In the genomic region with DNA sequence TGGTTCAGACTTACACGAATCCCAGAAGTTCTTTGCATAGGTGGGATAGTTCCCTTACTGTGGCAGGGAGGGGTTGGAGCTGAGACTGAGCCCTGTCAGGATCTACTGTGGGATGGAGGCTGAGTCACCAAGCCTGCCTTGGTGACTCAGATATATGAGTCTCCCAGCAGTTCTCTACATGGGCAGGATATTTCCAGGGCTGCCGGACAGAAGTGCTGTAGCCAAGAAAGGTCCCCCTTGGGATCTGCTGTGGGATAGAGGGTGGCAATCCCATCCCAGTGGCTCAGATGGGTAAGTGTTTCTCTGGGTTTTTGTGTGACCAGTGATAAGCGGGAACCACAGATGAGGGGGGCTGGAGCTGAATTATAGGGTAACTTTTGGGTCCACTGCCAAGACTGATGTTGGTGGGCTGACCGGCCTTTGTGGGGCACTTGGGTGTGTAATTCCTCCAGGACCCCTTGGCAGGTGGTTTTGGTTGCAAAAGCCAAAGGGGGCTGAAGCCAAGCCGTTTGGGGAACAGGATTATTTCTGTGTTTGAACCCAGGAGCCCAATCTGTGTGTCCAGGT, we compare ENCODE assay signal across 10 cellular contexts. TPM values are rescaled to one million over a fixed set of nuclear protein-coding genes. Genes with fewer than 3 reads are reported as not detected.
A peak's percentile ranks its signal among the peaks of the same experiment; 100 is the strongest.
DNase-seq lines count a peak whose midpoint lies in the region; FAIRE-seq and TF ChIP-seq lines count a peak whose summit lies in the region.
"Had no signal": no experiment of that assay in that cellular context is flagged by ENCODE, and none has a peak within 500 bp of the region (broad histone marks: within the 10 kb centered on the region; RNA-seq: fewer than 3 reads in every experiment).

No MANE protein-coding gene starts in this region.

- FAIRE-seq in GM12892 (lab: Jason Lieb, UNC), result no peak

- no peak for TF ChIP-seq EP300 in tibial nerve (IDR thresholded peaks at IDR 0.05)

- no peak overlapping the region for H3K27ac ChIP-seq in caudate nucleus (ENCODE audit: low read depth, low read length)
- H3K27ac ChIP-seq in tibial nerve, result no peak overlapping the region
- H3K27ac ChIP-seq: body of pancreas, Peyer's patch had no signal

- no peaks in the 10 kb centered on the region for H3K27me3 ChIP-seq in BJ (ENCODE audit: control insufficient read depth, insufficient read depth, low read length)
- H3K27me3 ChIP-seq in tibial nerve, result no peaks in the 10 kb centered on the region
- H3K27me3 ChIP-seq: body of pancreas, Peyer's patch had no signal

- H3K36me3 ChIP-seq in BJ (ENCODE audit: control insufficient read depth, insufficient read depth, low read length), result no peaks in the 10 kb centered on the region
- no peaks in the 10 kb centered on the region for H3K36me3 ChIP-seq in tibial nerve
- H3K36me3 ChIP-seq: Peyer's patch had no signal

- no peak overlapping the region for H3K4me3 Mint-ChIP-seq in mesothelial cell of epicardium
- H3K4me3 Mint-ChIP-seq in immature natural killer cell, result no peak overlapping the region

- H3K4me1 Mint-ChIP-seq in mesothelial cell of epicardium, result peaks cover 40% of the 10 kb centered on the region
- H3K4me1 Mint-ChIP-seq in immature natural killer cell, result peaks cover 17 to 29% of the 10 kb centered on the region in 2 donors

- H3K27me3 Mint-ChIP-seq in mesothelial cell of epicardium (ENCODE audit: low read depth) (no peaks in the 10 kb centered on the region), immature natural killer cell (ENCODE audit: low read depth in 3 of 3) (no peaks in the 10 kb centered on the region)

- H3K9me3 Mint-ChIP-seq in mesothelial cell of epicardium, result peaks cover 30% of the 10 kb centered on the region
- peaks cover 7 to 21% (median 16%) of the 10 kb centered on the region in 6 donors for H3K9me3 Mint-ChIP-seq in immature natural killer cell

- 74 to 78% methylated on average over 4 to 5 of the region's 5 CpGs for WGBS in tibial nerve, 2 donors

- CTCF ChIA-PET in BJ (lab: Yijun Ruan, JAX), result interaction anchor here (0.8 kb wide), 1 partner anchor 14 kb away, joined by 3 read pairs; no protein-coding TSS in a partner anchor

- H3K4me3 ChIP-seq in BJ (ENCODE audit: low read depth, low read length) (no peak overlapping the region), tibial nerve (no peak overlapping the region)
- H3K4me3 ChIP-seq: body of pancreas, Peyer's patch had no signal

- H3K9me3 ChIP-seq in tibial nerve, result peaks cover 0 to 21% (median 4%) of the 10 kb centered on the region in 4 donors
- H3K9me3 ChIP-seq: body of pancreas, Peyer's patch had no signal

- peaks cover 0 to 5% (median 0%) of the 10 kb centered on the region in 4 donors for H3K4me1 ChIP-seq in tibial nerve
- H3K4me1 ChIP-seq: Peyer's patch had no signal

- H3K36me3 Mint-ChIP-seq in mesothelial cell of epicardium, result peaks cover 18% of the 10 kb centered on the region
- H3K36me3 Mint-ChIP-seq in immature natural killer cell, result peaks cover 5 to 22% (median 16%) of the 10 kb centered on the region in 3 donors

- H3K27ac Mint-ChIP-seq in mesothelial cell of epicardium, result peak overlapping the region; percentile 26
- H3K27ac Mint-ChIP-seq in immature natural killer cell, result no peak overlapping the region

- TF ChIP-seq POLR2A in GM12892 (IDR thresholded peaks at IDR 0.05; ENCODE audit: low read depth, low read length) (no peak), tibial nerve (IDR thresholded peaks at IDR 0.05) (no peak)

- POLR2A ChIA-PET in BJ (lab: Charles Lee), result interaction anchor here (0.5 kb wide), 1 partner anchor 82 kb away, joined by 3 read pairs; no protein-coding TSS in a partner anchor

- DNase-seq in BJ (ENCODE audit: low read depth) (peak; percentile 58), LoVo (ENCODE audit: low spot score) (peak; percentile 60), caudate nucleus (lab: John Stamatoyannopoulos, UW) (peak in 34 of 61 donors; percentile 1 to 84 (median 20)), mesothelial cell of epicardium (ENCODE audit: low spot score in 2 of 2, unreplicated experiment in 2 of 2) (no peak), GM12892 (ENCODE audit: insufficient read length) (no peak), immature natural killer cell (no peak), tibial nerve (ENCODE audit: low spot score in 2 of 2) (no peak)
- DNase-seq in NK-92 treated with Interleukin-12 subunit alpha and Interleukin-12 subunit beta, amount 100 ng/mL, for 24 hours (lab: John Stamatoyannopoulos, UW), result no peak
- DNase-seq: body of pancreas, Peyer's patch had no signal

- TF ChIP-seq CTCF in BJ (IDR thresholded peaks at IDR 0.05; ENCODE audit: insufficient read depth, low read depth, low read length) (no peak), mesothelial cell of epicardium (IDR thresholded peaks at IDR 0.05; ENCODE audit: unreplicated experiment) (no peak), tibial nerve (IDR thresholded peaks at IDR 0.05) (no peak)

RNA-seq across cellular contexts. Expression of gene XRCC4, which starts 18.7 kb away (rescaled TPM):
- polyA plus RNA-seq in BJ (2011; rRNA removed) (1.6 and 4.2 TPM in 2 replicates), immature natural killer cell (10 to 100 TPM in 2 of 3 donors, 1 to 10 TPM in 1; 8.0 to 14.9 (median 11.7) TPM)
- 0.71 and 1.1 TPM in 2 replicates for polyA minus RNA-seq in BJ (2011; rRNA and poly(A)+ RNA removed)
- total RNA-seq in mesothelial cell of epicardium (12.0 to 13.6 TPM (median 12.1 TPM) in 3 replicates), tibial nerve (10 to 100 TPM in 1 of 4 donors, 1 to 10 TPM in 3; 3.1 to 11.7 (median 8.2) TPM)
- 21.2 TPM for polyA plus RNA-seq in GM12892 (2012; ENCODE audit: missing spikeins)

RNA-seq across cellular contexts. Expression of gene TMEM167A, which starts 18.9 kb away (rescaled TPM):
- polyA plus RNA-seq in BJ (2011; rRNA removed), result 23.5 and 62.5 TPM in 2 replicates
- polyA minus RNA-seq in BJ (2011; rRNA and poly(A)+ RNA removed), result 12.8 and 15.1 TPM in 2 replicates
- 97.1 to 110 TPM (median 101 TPM) in 3 replicates for total RNA-seq in mesothelial cell of epicardium
- polyA plus RNA-seq in GM12892 (2012; ENCODE audit: missing spikeins), result 76.2 TPM
- 10 to 100 TPM; 55.9 to 99.1 (median 67.2) TPM for polyA plus RNA-seq in immature natural killer cell
- 10 to 100 TPM; 27.8 to 44.6 (median 35.4) TPM for total RNA-seq in tibial nerve

Comparison
In these comparisons a context has a peak if more than half of its experiments do, and no peak if none do; other contexts are left out.
1. DNase-seq: peak in BJ (single experiment), LoVo (single experiment) and caudate nucleus (34 of 61); none in mesothelial cell of epicardium (0 of 2), GM12892 (single experiment), immature natural killer cell (0 of 3), NK-92 treated with Interleukin-12 subunit alpha and Interleukin-12 subunit beta, amount 100 ng/mL, for 24 hours (single experiment) and tibial nerve (0 of 2).